ENCODE assay signal across 8 cellular contexts in genomic region chr5:127870914-127871313, GRCh38.
DNase-seq lines count a peak whose midpoint lies in the region; ATAC-seq and TF ChIP-seq lines count a peak whose summit lies in the region.

No MANE protein-coding gene starts in this region.

- peak; percentile 2 for DNase-seq in glomerular visceral epithelial cell (ENCODE audit: extremely low spot score)
- no peak for DNase-seq in thoracic aorta (ENCODE audit: low spot score)
- no peak for DNase-seq in 8988T
- DNase-seq in KG1 (lab: John Stamatoyannopoulos, UW) = no peak
- no peak for DNase-seq in GM20000 (ENCODE audit: low spot score)
- no peak for DNase-seq in hepatic stellate cell (ENCODE audit: low spot score)

- peak overlapping the region; percentile 45 to 69 for H3K27ac ChIP-seq in thoracic aorta

- H3K4me1 ChIP-seq in thoracic aorta (ENCODE audit: control insufficient read depth in 1 of 2, low read depth in 2 of 2) = peaks cover 14 to 23% of the 10 kb centered on the region in 2 donors

- no peaks in the 10 kb centered on the region for H3K36me3 ChIP-seq in thoracic aorta

- TF ChIP-seq CTCF in thoracic aorta (IDR thresholded peaks at IDR 0.05) = no peak
- TF ChIP-seq CTCF in GM20000 (IDR thresholded peaks at IDR 0.05; ENCODE audit: extremely low read depth, missing control alignments) = no peak

- peak overlapping the region; percentile 19 for H3K4me3 ChIP-seq in thoracic aorta

- ATAC-seq in GM21360 (IDR thresholded peaks at IDR 0.05; ENCODE audit: unreplicated experiment) = peak; percentile 52
- ATAC-seq in HG03469 (IDR thresholded peaks at IDR 0.05; ENCODE audit: unreplicated experiment) = peak; percentile 60
- no peak for ATAC-seq in thoracic aorta (ENCODE audit: insufficient number of reproducible peaks, low FRiP score, low read depth)

- no peaks in the 10 kb centered on the region for H3K27me3 ChIP-seq in thoracic aorta (replicated peaks; ENCODE audit: insufficient read depth)

- H3K9me3 ChIP-seq in thoracic aorta = no peaks in the 10 kb centered on the region
